ENCODE assay signal across 13 cellular contexts in the genomic region with DNA sequence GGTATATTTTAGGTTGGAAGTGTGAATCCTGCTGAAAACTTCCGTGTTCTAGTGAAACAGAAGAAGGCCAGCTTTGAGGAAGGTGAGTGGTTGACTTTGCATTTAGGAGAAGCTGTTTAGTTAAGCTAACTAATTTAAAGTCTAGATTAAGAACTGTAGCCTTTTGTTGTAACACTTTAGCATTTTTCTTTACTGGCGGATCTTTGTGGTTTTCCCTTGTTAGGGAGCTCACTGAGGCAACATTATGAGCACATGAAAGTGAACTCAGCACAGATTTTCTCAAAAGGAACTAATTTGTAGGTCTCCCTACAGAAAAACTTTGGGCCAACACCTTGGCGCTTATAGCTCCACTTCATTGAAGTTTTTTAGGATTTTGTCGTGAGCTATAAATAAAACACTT. TPM values are rescaled to one million over a fixed set of nuclear protein-coding genes. Genes with fewer than 3 reads are reported as not detected.
DNase-seq lines count a peak whose midpoint lies in the region; ATAC-seq, FAIRE-seq and TF ChIP-seq lines count a peak whose summit lies in the region.
"Had no signal": no experiment of that assay in that cellular context is flagged by ENCODE, and none has a peak within 500 bp of the region (broad histone marks: within the 10 kb centered on the region; RNA-seq: fewer than 3 reads in every experiment).

No MANE protein-coding gene starts in this region.

- peak overlapping the region; percentile 28 for H3K27ac Mint-ChIP-seq in activated naive CD4-positive, alpha-beta T cell treated with anti-CD3 and anti-CD28 coated beads for 36 hours
- H3K27ac Mint-ChIP-seq in activated naive CD4-positive, alpha-beta T cell treated with anti-CD3 and anti-CD28 coated beads, Interleukin-2, amount 50 U/mL, for 72 hours = peak overlapping the region in 1 of 2 donors; percentile 72
- peak overlapping the region; percentile 48 for H3K27ac Mint-ChIP-seq in activated CD8-positive, alpha-beta T cell treated with anti-CD3 and anti-CD28 coated beads, Interleukin-2, amount 10 ng/mL, durations not matched to agents 7 days and 5 days
- H3K27ac Mint-ChIP-seq in natural killer cell treated with Interleukin-12 subunit alpha and Interleukin-12 subunit beta and Interleukin-15 and Interleukin-18, amount 100 ng/mL, for 72 hours = peak overlapping the region; percentile 13 to 62

- no peaks in the 10 kb centered on the region for H3K27me3 Mint-ChIP-seq in activated naive CD4-positive, alpha-beta T cell treated with anti-CD3 and anti-CD28 coated beads for 36 hours (ENCODE audit: low read depth)
- no peaks in the 10 kb centered on the region for H3K27me3 Mint-ChIP-seq in activated CD8-positive, alpha-beta T cell treated with anti-CD3 and anti-CD28 coated beads, Interleukin-2, amount 10 ng/mL, durations not matched to agents 7 days and 5 days (ENCODE audit: low read depth)
- H3K27me3 Mint-ChIP-seq in natural killer cell treated with Interleukin-12 subunit alpha and Interleukin-12 subunit beta and Interleukin-15 and Interleukin-18, amount 100 ng/mL, for 72 hours = no peaks in the 10 kb centered on the region

- POLR2A ChIA-PET in activated CD8-positive, alpha-beta T cell treated with anti-CD3 and anti-CD28 coated beads, Interleukin-2, amount 10 ng/mL, durations not matched to agents 7 days and 5 days (lab: Charles Lee) = no interaction called here

- no peaks in the 10 kb centered on the region for H3K9me3 Mint-ChIP-seq in activated naive CD4-positive, alpha-beta T cell treated with anti-CD3 and anti-CD28 coated beads for 36 hours
- H3K9me3 Mint-ChIP-seq in activated naive CD4-positive, alpha-beta T cell treated with anti-CD3 and anti-CD28 coated beads, Interleukin-2, amount 50 U/mL, for 72 hours = no peaks in the 10 kb centered on the region
- no peaks in the 10 kb centered on the region for H3K9me3 Mint-ChIP-seq in activated CD8-positive, alpha-beta T cell treated with anti-CD3 and anti-CD28 coated beads, Interleukin-2, amount 10 ng/mL, durations not matched to agents 7 days and 5 days (ENCODE audit: insufficient read depth)
- H3K9me3 Mint-ChIP-seq in natural killer cell treated with Interleukin-12 subunit alpha and Interleukin-12 subunit beta and Interleukin-15 and Interleukin-18, amount 100 ng/mL, for 72 hours = no peaks in the 10 kb centered on the region

- TF ChIP-seq CTCF in D721Med (IDR thresholded peaks at IDR 0.05; ENCODE audit: insufficient read depth, missing control alignments) = no peak

- CTCF ChIA-PET in activated naive CD4-positive, alpha-beta T cell treated with anti-CD3 and anti-CD28 coated beads for 36 hours (lab: Charles Lee) = interaction anchor here (0.5 to 1.2 kb wide), 3 partner anchors 11 to 243 kb away, joined by 3 to 4 read pairs (median 3); no protein-coding TSS in a partner anchor
- CTCF ChIA-PET in activated CD8-positive, alpha-beta T cell treated with anti-CD3 and anti-CD28 coated beads, Interleukin-2, amount 10 ng/mL, durations not matched to agents 7 days and 5 days (lab: Charles Lee) = interaction anchor here (0.7 to 1.3 kb wide), 3 partner anchors 9 to 19 kb away, joined by 3 read pairs; no protein-coding TSS in a partner anchor

- DNase-seq in activated naive CD4-positive, alpha-beta T cell treated with anti-CD3 and anti-CD28 coated beads for 36 hours = no peak
- DNase-seq in activated naive CD4-positive, alpha-beta T cell treated with anti-CD3 and anti-CD28 coated beads, Interleukin-2, amount 50 U/mL, for 72 hours (ENCODE audit: low spot score in 2 of 2) = no peak
- no peak for DNase-seq in D721Med (ENCODE audit: insufficient read length, low spot score)
- no peak for DNase-seq in activated CD8-positive, alpha-beta T cell treated with anti-CD3 and anti-CD28 coated beads, Interleukin-2, amount 10 ng/mL, durations not matched to agents 7 days and 5 days
- no peak for DNase-seq in natural killer cell treated with Interleukin-12 subunit alpha and Interleukin-12 subunit beta and Interleukin-15 and Interleukin-18, amount 100 ng/mL, for 72 hours (ENCODE audit: low spot score)
- no peak for DNase-seq in T1000 (lab: John Stamatoyannopoulos, UW)
- DNase-seq: Caco-2, EL, KG1, NCI-H1048, NCI-H510A treated with DMSO at 0.1 percent for 48 hours had no signal

- peaks cover 52% of the 10 kb centered on the region for H3K36me3 Mint-ChIP-seq in activated naive CD4-positive, alpha-beta T cell treated with anti-CD3 and anti-CD28 coated beads for 36 hours (ENCODE audit: low read depth)
- H3K36me3 Mint-ChIP-seq in activated naive CD4-positive, alpha-beta T cell treated with anti-CD3 and anti-CD28 coated beads, Interleukin-2, amount 50 U/mL, for 72 hours = peaks cover 25 to 52% of the 10 kb centered on the region in 2 donors
- H3K36me3 Mint-ChIP-seq in activated CD8-positive, alpha-beta T cell treated with anti-CD3 and anti-CD28 coated beads, Interleukin-2, amount 10 ng/mL, durations not matched to agents 7 days and 5 days (ENCODE audit: low read depth) = peaks cover 76% of the 10 kb centered on the region
- peaks cover 41% of the 10 kb centered on the region for H3K36me3 Mint-ChIP-seq in natural killer cell treated with Interleukin-12 subunit alpha and Interleukin-12 subunit beta and Interleukin-15 and Interleukin-18, amount 100 ng/mL, for 72 hours

- no peak overlapping the region for H3K4me3 Mint-ChIP-seq in activated naive CD4-positive, alpha-beta T cell treated with anti-CD3 and anti-CD28 coated beads for 36 hours
- no peak overlapping the region for H3K4me3 Mint-ChIP-seq in activated CD8-positive, alpha-beta T cell treated with anti-CD3 and anti-CD28 coated beads, Interleukin-2, amount 10 ng/mL, durations not matched to agents 7 days and 5 days
- no peak overlapping the region for H3K4me3 Mint-ChIP-seq in natural killer cell treated with Interleukin-12 subunit alpha and Interleukin-12 subunit beta and Interleukin-15 and Interleukin-18, amount 100 ng/mL, for 72 hours

- peaks cover 22% of the 10 kb centered on the region for H3K4me1 Mint-ChIP-seq in activated naive CD4-positive, alpha-beta T cell treated with anti-CD3 and anti-CD28 coated beads for 36 hours (ENCODE audit: low read depth)
- H3K4me1 Mint-ChIP-seq in activated CD8-positive, alpha-beta T cell treated with anti-CD3 and anti-CD28 coated beads, Interleukin-2, amount 10 ng/mL, durations not matched to agents 7 days and 5 days (ENCODE audit: low read depth) = peaks cover 6% of the 10 kb centered on the region
- H3K4me1 Mint-ChIP-seq in natural killer cell treated with Interleukin-12 subunit alpha and Interleukin-12 subunit beta and Interleukin-15 and Interleukin-18, amount 100 ng/mL, for 72 hours (ENCODE audit: low read depth in 2 of 2) = peaks cover 18 to 31% of the 10 kb centered on the region in 2 donors

- no peak for TF ChIP-seq POLR2A in GM18505 (IDR thresholded peaks at IDR 0.05; ENCODE audit: borderline replicate concordance, extremely low read depth, insufficient read depth, insufficient read length)

- no peak for ATAC-seq in activated naive CD4-positive, alpha-beta T cell treated with anti-CD3 and anti-CD28 coated beads, Interleukin-2, amount 50 U/mL, for 72 hours
- no peak for ATAC-seq in activated CD8-positive, alpha-beta T cell treated with anti-CD3 and anti-CD28 coated beads, Interleukin-2, amount 10 ng/mL, durations not matched to agents 7 days and 5 days
- no peak for ATAC-seq in natural killer cell treated with Interleukin-12 subunit alpha and Interleukin-12 subunit beta and Interleukin-15 and Interleukin-18, amount 100 ng/mL, for 72 hours
- no peak for ATAC-seq in GM18505 (IDR thresholded peaks at IDR 0.05; ENCODE audit: unreplicated experiment)
- ATAC-seq: HepG2 had no signal

- intact Hi-C loops in activated naive CD4-positive, alpha-beta T cell treated with anti-CD3 and anti-CD28 coated beads for 36 hours (cut with micrococcal nuclease) = no loop called here

- peak; percentile 48 for FAIRE-seq in D721Med (lab: Jason Lieb, UNC)
- FAIRE-seq: HepG2 had no signal

RNA-seq across cellular contexts. Expression of gene XRCC5, which starts 52.8 kb away (rescaled TPM):
- total RNA-seq in activated naive CD4-positive, alpha-beta T cell treated with anti-CD3 and anti-CD28 coated beads for 36 hours = 100 to 1,000 TPM; 486 to 495 TPM
- 100 to 1,000 TPM; 487 to 501 TPM for total RNA-seq in activated naive CD4-positive, alpha-beta T cell treated with anti-CD3 and anti-CD28 coated beads, Interleukin-2, amount 50 U/mL, for 72 hours
- 100 to 1,000 TPM; 362 to 394 TPM for total RNA-seq in activated CD8-positive, alpha-beta T cell treated with anti-CD3 and anti-CD28 coated beads, Interleukin-2, amount 10 ng/mL, durations not matched to agents 7 days and 5 days
- total RNA-seq in natural killer cell treated with Interleukin-12 subunit alpha and Interleukin-12 subunit beta and Interleukin-15 and Interleukin-18, amount 100 ng/mL, for 72 hours = 100 to 1,000 TPM; 454 to 500 TPM
